ENCODE assay signal across 20 cellular contexts in the genomic region with DNA sequence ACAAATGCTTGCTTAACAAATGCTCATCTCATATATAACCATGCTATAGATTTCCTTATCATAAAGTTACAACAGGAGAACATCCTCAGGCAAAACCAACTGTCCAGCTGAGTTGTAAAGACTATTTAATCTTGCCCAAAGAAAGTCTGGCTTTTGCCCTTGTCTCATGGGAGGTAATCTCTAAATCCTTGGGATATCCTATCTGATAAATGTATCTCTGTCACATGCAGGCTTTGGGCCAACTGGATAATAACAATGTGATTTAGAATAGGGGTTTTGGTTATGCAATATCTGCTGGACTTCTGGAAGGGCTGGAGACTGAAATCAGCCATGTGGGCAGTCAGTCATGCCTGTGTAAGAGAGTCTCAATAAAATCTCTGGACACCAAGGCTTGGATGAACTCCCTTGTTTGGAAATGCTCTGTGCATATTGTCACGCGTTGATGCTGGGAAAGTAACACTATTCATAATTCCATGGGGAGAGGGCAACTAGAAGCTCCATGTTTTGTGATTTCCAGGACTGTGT. TPM values are rescaled to one million over a fixed set of nuclear protein-coding genes. Genes with fewer than 3 reads are reported as not detected.
DNase-seq lines count a peak whose midpoint lies in the region; ATAC-seq and TF ChIP-seq lines count a peak whose summit lies in the region.
"Had no signal": no experiment of that assay in that cellular context is flagged by ENCODE, and none has a peak within 500 bp of the region (broad histone marks: within the 10 kb centered on the region; RNA-seq: fewer than 3 reads in every experiment).

No MANE protein-coding gene starts in this region.

- peak; percentile 48 for ATAC-seq in aorta (ENCODE audit: low FRiP score)
- ATAC-seq in GM21390 (IDR thresholded peaks at IDR 0.05; ENCODE audit: unreplicated experiment) = no peak
- ATAC-seq: A549; CD8-positive, alpha-beta T cell had no signal

- H3K27me3 ChIP-seq in colonic mucosa (no peaks in the 10 kb centered on the region), aorta (ENCODE audit: control insufficient read depth in 1 of 2, insufficient read depth in 2 of 2, low read length in 1 of 2) (no peaks in the 10 kb centered on the region)

- no peaks in the 10 kb centered on the region for H3K36me3 Mint-ChIP-seq in nephron (ENCODE audit: low read depth)
- H3K36me3 Mint-ChIP-seq: CD14-positive monocyte; CD8-positive, alpha-beta T cell had no signal

- H3K4me3 Mint-ChIP-seq in nephron = no peak overlapping the region
- H3K4me3 Mint-ChIP-seq: CD14-positive monocyte; CD8-positive, alpha-beta T cell; HFFc6 had no signal

- WGBS in aorta, 2 donors = 92 to 93% methylated on average over 2 of the region's 2 CpGs

- peaks cover 26% of the 10 kb centered on the region for H3K4me1 Mint-ChIP-seq in nephron

- H3K27ac ChIP-seq in colonic mucosa = no peak overlapping the region
- H3K27ac ChIP-seq in aorta (ENCODE audit: low read depth in 1 of 2, low read length in 2 of 2) = no peak overlapping the region
- H3K27ac ChIP-seq: A549 had no signal

- peaks cover 7% of the 10 kb centered on the region for H3K9me3 Mint-ChIP-seq in nephron
- H3K9me3 Mint-ChIP-seq: CD8-positive, alpha-beta T cell had no signal

- no peak overlapping the region for H3K9ac ChIP-seq in colonic mucosa (ENCODE audit: low read depth in 2 of 2, low read length in 2 of 2)

- no peaks in the 10 kb centered on the region for H3K27me3 Mint-ChIP-seq in nephron (ENCODE audit: low read depth)

- intact Hi-C loops in colonic mucosa (cut with DNase I) = no loop called here
- intact Hi-C loops in aorta (cut with DNase I) = no loop called here

- no peaks in the 10 kb centered on the region for H3K9me3 ChIP-seq in colonic mucosa
- no peaks in the 10 kb centered on the region for H3K9me3 ChIP-seq in aorta (ENCODE audit: control insufficient read depth, low read length)
- H3K9me3 ChIP-seq: A549 had no signal

- H3K27ac Mint-ChIP-seq in nephron = peak overlapping the region in 2 of 3 experiments; percentile 52 to 84
- H3K27ac Mint-ChIP-seq: CD14-positive monocyte; CD8-positive, alpha-beta T cell; HFFc6 had no signal

- H3K4me3 ChIP-seq in colonic mucosa (no peak overlapping the region), fibroblast of the aortic adventitia (ENCODE audit: low read depth, low read length) (no peak overlapping the region), aorta (ENCODE audit: low read length in 2 of 2) (no peak overlapping the region)
- H3K4me3 ChIP-seq: A549 had no signal

- no peaks in the 10 kb centered on the region for H3K36me3 ChIP-seq in colonic mucosa
- H3K36me3 ChIP-seq in aorta (ENCODE audit: control insufficient read depth in 1 of 2, insufficient read depth in 2 of 2, low read length in 1 of 2) = no peaks in the 10 kb centered on the region

- H3K4me1 ChIP-seq in colonic mucosa (no peaks in the 10 kb centered on the region), aorta (ENCODE audit: control insufficient read depth in 1 of 2, insufficient read depth in 2 of 2, low read length in 2 of 2) (peaks cover 2 to 8% of the 10 kb centered on the region in 2 donors)

- no peak for TF ChIP-seq CTCF in colonic mucosa (IDR thresholded peaks at IDR 0.05)
- no peak for TF ChIP-seq CTCF in fibroblast of the aortic adventitia (IDR thresholded peaks at IDR 0.05; ENCODE audit: insufficient read depth, low read length)
- TF ChIP-seq CTCF in nephron (IDR thresholded peaks at IDR 0.05; ENCODE audit: unreplicated experiment in 3 of 3) = no peak

- peak; percentile 19 for DNase-seq in colonic mucosa
- peak; percentile 29 for DNase-seq in fibroblast of the aortic adventitia (ENCODE audit: low read depth)
- no peak for DNase-seq in aorta
- DNase-seq in GM19238 (ENCODE audit: insufficient read length, low spot score) = no peak
- DNase-seq in AML-193 (lab: John Stamatoyannopoulos, UW) = no peak
- DNase-seq: CD8-positive, alpha-beta T cell; COR-L47; DMS153; DMS79 treated with DMSO at 0.1 percent for 48 hours; GDM1; HCEC 1CT; HFFc6 had no signal

RNA-seq across cellular contexts. Expression of gene PRL, which starts 56.3 kb away (rescaled TPM):
- total RNA-seq in colonic mucosa (not detected), fibroblast of the aortic adventitia (ENCODE audit: low replicate concordance) (not detected in 2 replicates), aorta (not detected)
- polyA plus RNA-seq in aorta = not detected
- total RNA-seq: H4, HFFc6, HT1080 had no signal
- polyA plus RNA-seq: A549, AG04450, BJ had no signal

Comparison
In these comparisons a context has a peak if more than half of its experiments do, and no peak if none do; other contexts are left out.
1. DNase-seq: peak in colonic mucosa (single experiment) and fibroblast of the aortic adventitia (single experiment); none in aorta (0 of 2), GM19238 (single experiment) and AML-193 (0 of 2).